23 cellular contexts compared by ENCODE assay signal in genomic region chr3:164390046-164390445, GRCh38.
DNase-seq lines count a peak whose midpoint lies in the region; ATAC-seq, FAIRE-seq and TF ChIP-seq lines count a peak whose summit lies in the region.
"Had no signal": no experiment of that assay in that cellular context is flagged by ENCODE, and none has a peak within 500 bp of the region (broad histone marks: within the 10 kb centered on the region; RNA-seq: fewer than 3 reads in every experiment).

No MANE protein-coding gene starts in this region.

- H3K79me2 ChIP-seq in GM23338 (replicated peaks; ENCODE audit: insufficient read depth), result no peaks in the 10 kb centered on the region

- no peaks in the 10 kb centered on the region; the same call in 1 of the 2 replicates for H3K36me3 ChIP-seq in GM23338 (ENCODE audit: insufficient read depth)
- H3K36me3 ChIP-seq: pancreas, sigmoid colon had no signal

- H3K27ac ChIP-seq in C4-2B, result no peak overlapping the region
- no peak overlapping the region for H3K27ac ChIP-seq in GM23338 (ENCODE audit: low read depth)
- H3K27ac ChIP-seq: pancreas, sigmoid colon had no signal

- no peak overlapping the region for H3K4me3 ChIP-seq in GM23338
- H3K4me3 ChIP-seq: pancreas, sigmoid colon had no signal

- H3K9me2 ChIP-seq in GM23338 (ENCODE audit: insufficient read depth), result peaks cover 16% of the 10 kb centered on the region; the same call in 1 of the 2 replicates

- no peaks in the 10 kb centered on the region for H3F3A ChIP-seq in GM23338 (replicated peaks; ENCODE audit: low read depth)

- H3K36me3 Mint-ChIP-seq in GM23338 (ENCODE audit: low read depth) (peaks cover 14% of the 10 kb centered on the region), glutamatergic neuron (ENCODE audit: unreplicated experiment) (no peaks in the 10 kb centered on the region)
- no peaks in the 10 kb centered on the region for H3K36me3 Mint-ChIP-seq in activated CD8-positive, alpha-beta T cell treated with anti-CD3 and anti-CD28 coated beads, Interleukin-2, amount 10 ng/mL, durations not matched to agents 7 days and 5 days (ENCODE audit: low read depth)
- H3K36me3 Mint-ChIP-seq: stimulated activated memory B cell treated with anti-CD40 and anti-IgM and Interleukin-4, amounts not matched to agents 10 μg/mL and 1 μg/mL and 100 μg/mL, for 72 hours had no signal

- no peak overlapping the region for H2AFZ ChIP-seq in GM23338

- POLR2A ChIA-PET in activated CD8-positive, alpha-beta T cell treated with anti-CD3 and anti-CD28 coated beads, Interleukin-2, amount 10 ng/mL, durations not matched to agents 7 days and 5 days (lab: Charles Lee), result no interaction called here
- POLR2A ChIA-PET in GM10248 (lab: Yijun Ruan, JAX), result no interaction called here

- H3K4me1 Mint-ChIP-seq in GM23338, result peaks cover 11% of the 10 kb centered on the region
- H3K4me1 Mint-ChIP-seq in glutamatergic neuron (ENCODE audit: low read depth, unreplicated experiment), result no peaks in the 10 kb centered on the region
- no peaks in the 10 kb centered on the region for H3K4me1 Mint-ChIP-seq in activated CD8-positive, alpha-beta T cell treated with anti-CD3 and anti-CD28 coated beads, Interleukin-2, amount 10 ng/mL, durations not matched to agents 7 days and 5 days (ENCODE audit: low read depth)
- H3K4me1 Mint-ChIP-seq: activated CD4-positive, alpha-beta T cell treated with anti-CD3 and anti-CD28 coated beads, Interleukin-2, amount 10 ng/mL, durations not matched to agents 24 days and 14 days; stimulated activated memory B cell treated with anti-CD40 and anti-IgM and Interleukin-4, amounts not matched to agents 10 μg/mL and 1 μg/mL and 100 μg/mL, for 72 hours had no signal

- TF ChIP-seq CTCF in C4-2B (conservative IDR thresholded peaks at IDR 0.05) (peak; percentile 64), GM23338 (conservative IDR thresholded peaks at IDR 0.05; ENCODE audit: low read depth in 2 of 2) (peak in 1 of 2 experiments; percentile 47; a peak in 1 of 4 replicates), glutamatergic neuron (IDR thresholded peaks at IDR 0.05; ENCODE audit: partially characterized antibody, unreplicated experiment) (peak; percentile 63), GM10248 (IDR thresholded peaks at IDR 0.05; ENCODE audit: control extremely low read depth, extremely low read depth, low read depth, missing control alignments) (no peak)

- peak; percentile 7 for DNase-seq in GM23338 (ENCODE audit: low spot score)
- peak; percentile 9 for DNase-seq in RKO (ENCODE audit: low spot score)
- DNase-seq in glutamatergic neuron, result no peak
- no peak for DNase-seq in activated CD8-positive, alpha-beta T cell treated with anti-CD3 and anti-CD28 coated beads, Interleukin-2, amount 10 ng/mL, durations not matched to agents 7 days and 5 days
- DNase-seq in HTR-8/SVneo (ENCODE audit: insufficient read length, low spot score), result no peak
- DNase-seq in GM10248 (ENCODE audit: extremely low spot score), result no peak
- no peak for DNase-seq in SHP77 treated with DMSO at 0.1 percent for 48 hours (lab: John Stamatoyannopoulos, UW)
- DNase-seq: activated CD4-positive, alpha-beta T cell treated with anti-CD3 and anti-CD28 coated beads, Interleukin-2, amount 10 ng/mL, durations not matched to agents 24 days and 14 days; activated CD8-positive, alpha-beta memory T cell treated with anti-CD3 and anti-CD28 coated beads, Interleukin-2, amount 50 U/mL, for 4 hours; cortex of kidney; GF-D8; hypothalamus; KG1; kidney; NCI-H1092 treated with DMSO at 0.1 percent for 48 hours; NCI-H524; pancreas; SIG-M5; sigmoid colon had no signal

- no peak for ATAC-seq in GM23338
- ATAC-seq in activated CD8-positive, alpha-beta T cell treated with anti-CD3 and anti-CD28 coated beads, Interleukin-2, amount 10 ng/mL, durations not matched to agents 7 days and 5 days, result no peak
- ATAC-seq: pancreas; stimulated activated memory B cell treated with anti-CD40 and anti-IgM and Interleukin-4, amounts not matched to agents 10 μg/mL and 1 μg/mL and 100 μg/mL, for 72 hours had no signal

- H3K4me3 Mint-ChIP-seq in GM23338 (no peak overlapping the region), glutamatergic neuron (ENCODE audit: unreplicated experiment) (no peak overlapping the region)
- H3K4me3 Mint-ChIP-seq in activated CD8-positive, alpha-beta T cell treated with anti-CD3 and anti-CD28 coated beads, Interleukin-2, amount 10 ng/mL, durations not matched to agents 7 days and 5 days, result no peak overlapping the region
- H3K4me3 Mint-ChIP-seq: activated CD4-positive, alpha-beta T cell treated with anti-CD3 and anti-CD28 coated beads, Interleukin-2, amount 10 ng/mL, durations not matched to agents 24 days and 14 days; stimulated activated memory B cell treated with anti-CD40 and anti-IgM and Interleukin-4, amounts not matched to agents 10 μg/mL and 1 μg/mL and 100 μg/mL, for 72 hours; T-helper 1 cell treated with Interleukin-12 subunit alpha and Interleukin-12 subunit beta and Interleukin-4 antibody, amounts not matched to agents 30 μg/mL and 1 μg/mL, for 36 hours had no signal

- H3K4me2 ChIP-seq in GM23338, result no peak overlapping the region

- no peaks in the 10 kb centered on the region for H3K27me3 ChIP-seq in GM23338 (ENCODE audit: insufficient read depth)
- H3K27me3 ChIP-seq: pancreas, sigmoid colon had no signal

- H3K9me3 Mint-ChIP-seq in GM23338 (peaks cover 6% of the 10 kb centered on the region), glutamatergic neuron (ENCODE audit: unreplicated experiment) (no peaks in the 10 kb centered on the region)
- peaks cover 5% of the 10 kb centered on the region for H3K9me3 Mint-ChIP-seq in activated CD8-positive, alpha-beta T cell treated with anti-CD3 and anti-CD28 coated beads, Interleukin-2, amount 10 ng/mL, durations not matched to agents 7 days and 5 days (ENCODE audit: insufficient read depth)
- H3K9me3 Mint-ChIP-seq: activated CD4-positive, alpha-beta T cell treated with anti-CD3 and anti-CD28 coated beads, Interleukin-2, amount 10 ng/mL, durations not matched to agents 24 days and 14 days; stimulated activated memory B cell treated with anti-CD40 and anti-IgM and Interleukin-4, amounts not matched to agents 10 μg/mL and 1 μg/mL and 100 μg/mL, for 72 hours; T-helper 1 cell treated with Interleukin-12 subunit alpha and Interleukin-12 subunit beta and Interleukin-4 antibody, amounts not matched to agents 30 μg/mL and 1 μg/mL, for 36 hours had no signal

- H3K27ac Mint-ChIP-seq in GM23338 (no peak overlapping the region), glutamatergic neuron (ENCODE audit: unreplicated experiment) (no peak overlapping the region)
- no peak overlapping the region for H3K27ac Mint-ChIP-seq in activated CD8-positive, alpha-beta T cell treated with anti-CD3 and anti-CD28 coated beads, Interleukin-2, amount 10 ng/mL, durations not matched to agents 7 days and 5 days
- H3K27ac Mint-ChIP-seq: activated CD4-positive, alpha-beta T cell treated with anti-CD3 and anti-CD28 coated beads, Interleukin-2, amount 10 ng/mL, durations not matched to agents 24 days and 14 days; stimulated activated memory B cell treated with anti-CD40 and anti-IgM and Interleukin-4, amounts not matched to agents 10 μg/mL and 1 μg/mL and 100 μg/mL, for 72 hours; T-helper 1 cell treated with Interleukin-12 subunit alpha and Interleukin-12 subunit beta and Interleukin-4 antibody, amounts not matched to agents 30 μg/mL and 1 μg/mL, for 36 hours had no signal

- no peaks in the 10 kb centered on the region for H4K20me1 ChIP-seq in GM23338 (replicated peaks; ENCODE audit: insufficient read depth)

- CTCF ChIA-PET in activated CD8-positive, alpha-beta T cell treated with anti-CD3 and anti-CD28 coated beads, Interleukin-2, amount 10 ng/mL, durations not matched to agents 7 days and 5 days (lab: Charles Lee), result no interaction called here
- CTCF ChIA-PET in GM10248 (lab: Yijun Ruan, JAX), result interaction anchor here (0.6 kb wide), 1 partner anchor 14 kb away, joined by 3 read pairs; no protein-coding TSS in a partner anchor

- no peaks in the 10 kb centered on the region for H3K27me3 Mint-ChIP-seq in GM23338 (ENCODE audit: insufficient read depth, low read depth, poor library complexity)
- H3K27me3 Mint-ChIP-seq in glutamatergic neuron (ENCODE audit: unreplicated experiment), result no peaks in the 10 kb centered on the region
- H3K27me3 Mint-ChIP-seq in activated CD8-positive, alpha-beta T cell treated with anti-CD3 and anti-CD28 coated beads, Interleukin-2, amount 10 ng/mL, durations not matched to agents 7 days and 5 days (ENCODE audit: low read depth), result no peaks in the 10 kb centered on the region
- H3K27me3 Mint-ChIP-seq: activated CD4-positive, alpha-beta T cell treated with anti-CD3 and anti-CD28 coated beads, Interleukin-2, amount 10 ng/mL, durations not matched to agents 24 days and 14 days; stimulated activated memory B cell treated with anti-CD40 and anti-IgM and Interleukin-4, amounts not matched to agents 10 μg/mL and 1 μg/mL and 100 μg/mL, for 72 hours had no signal

- no peak for FAIRE-seq in HTR-8/SVneo (lab: Jason Lieb, UNC)
- FAIRE-seq: H54 had no signal

- H3K4me1 ChIP-seq in GM23338 (ENCODE audit: insufficient read depth), result no peaks in the 10 kb centered on the region

TF ChIP-seq in GM23338, 12 proteins besides CTCF, POLR2A, EP300 and RAD21:
- TF ChIP-seq EZH2 (IDR thresholded peaks at IDR 0.05; ENCODE audit: low read depth, unreplicated experiment), result no peak

Comparison
In these comparisons a context has a peak if more than half of its experiments do, and no peak if none do; other contexts are left out.
1. DNase-seq: peak in GM23338 (single experiment) and RKO (single experiment); none in glutamatergic neuron (single experiment), activated CD8-positive, alpha-beta T cell treated with anti-CD3 and anti-CD28 coated beads, Interleukin-2, amount 10 ng/mL, durations not matched to agents 7 days and 5 days (single experiment), HTR-8/SVneo (single experiment), GM10248 (single experiment) and SHP77 treated with DMSO at 0.1 percent for 48 hours (single experiment).